In the genomic region with DNA sequence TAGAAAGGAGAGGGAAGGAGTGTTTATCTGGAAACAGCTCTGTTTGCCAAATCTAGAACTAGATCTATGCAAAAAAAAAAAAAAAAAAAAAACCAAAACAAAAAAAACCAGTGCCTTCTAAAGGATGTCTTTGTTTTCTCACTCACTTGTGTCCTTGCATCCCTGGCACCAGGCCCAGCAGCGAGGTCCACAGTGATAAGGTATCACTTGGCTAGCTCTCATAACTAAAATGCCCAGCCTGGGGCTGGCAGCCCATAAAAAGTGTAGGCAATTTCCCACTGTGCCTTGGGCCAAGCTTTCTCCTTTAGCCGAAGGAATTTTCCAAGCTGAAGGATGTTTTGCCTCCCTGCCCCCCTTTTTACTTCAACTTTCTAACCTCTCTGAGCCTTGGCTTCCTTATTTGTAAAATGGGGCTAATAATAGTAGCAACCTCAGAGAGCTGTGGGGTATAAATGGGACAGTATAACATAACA, we compare ENCODE assay signal across 11 cellular contexts. TPM values are rescaled to one million over a fixed set of nuclear protein-coding genes. Genes with fewer than 3 reads are reported as not detected.
DNase-seq lines count a peak whose midpoint lies in the region; ATAC-seq, FAIRE-seq and TF ChIP-seq lines count a peak whose summit lies in the region.
"Had no signal": no experiment of that assay in that cellular context is flagged by ENCODE, and none has a peak within 500 bp of the region (broad histone marks: within the 10 kb centered on the region; RNA-seq: fewer than 3 reads in every experiment).

No MANE protein-coding gene starts in this region.

- SMC1A ChIA-PET in GM12878 (lab: Charles Lee; ENCODE audit: uncharacterized antibody, unreplicated experiment), result interaction anchor here (0.8 to 1.0 kb wide), 4 partner anchors 9 to 38 kb away, joined by 3 to 4 read pairs (median 3); no protein-coding TSS in a partner anchor

- no peaks in the 10 kb centered on the region for H3K79me2 ChIP-seq in GM12878 (ENCODE audit: control insufficient read depth, insufficient read depth, low read length)

- RAD21 ChIA-PET in GM12878 (lab: Charles Lee; ENCODE audit: unreplicated experiment), result interaction anchor here (0.7 to 1.0 kb wide), 3 partner anchors 9 to 81 kb away, joined by 3 read pairs; no protein-coding TSS in a partner anchor

- BruUV-seq in GM12878 (replicated peaks; lab: Mats Ljungman, UMichigan), result no TSS peak

- 0 out of 2 replicates have a peak overlapping the region, but pooled peaks have one; percentile 12 for H3K4me2 ChIP-seq in GM12878 (ENCODE audit: control insufficient read depth, insufficient read depth)

- H3K4me3 ChIP-seq in GM12878 (no peak overlapping the region), tibial artery (no peak overlapping the region)

- CTCF ChIA-PET in GM12878 (lab: Yijun Ruan, JAX), result interaction anchor here (0.7 to 1.4 kb wide), 4 partner anchors 10 to 174 kb away, joined by 3 to 5 read pairs (median 4); no protein-coding TSS in a partner anchor

- POLR2A ChIA-PET in GM12878 (lab: Charles Lee), result interaction anchor here (0.8 to 1.5 kb wide), 4 partner anchors 10 to 75 kb away, joined by 3 to 4 read pairs (median 3); no protein-coding TSS in a partner anchor

- TF ChIP-seq CTCF in GM12878 (IDR thresholded peaks at IDR 0.05 in 2 of 3, conservative IDR thresholded peaks at IDR 0.05 in 1 of 3; ENCODE audit: control insufficient read depth in 2 of 3, extremely low read depth in 1 of 3, insufficient read depth in 1 of 3, low read depth in 3 of 3, low read length in 3 of 3), result no peak
- TF ChIP-seq CTCF in tibial artery (IDR thresholded peaks at IDR 0.05), result no peak

- in situ Hi-C loops in GM12878 (cut with MboI), result no loop called here

- DNase-seq in NCI-H1105 (lab: John Stamatoyannopoulos, UW), result peak; percentile 62
- DNase-seq in GM12878 (ENCODE audit: low read depth, low spot score), result no peak
- peak; percentile 76 for DNase-seq in left lobe of liver (ENCODE audit: low spot score)
- peak; percentile 70 to 85 for DNase-seq in tibial artery
- DNase-seq in LoVo (ENCODE audit: low spot score), result no peak
- DNase-seq: cortex of kidney, NCI-H526 treated with DMSO at 0.1 percent for 48 hours had no signal

- intact Hi-C loops in GM12878 (cut with micrococcal nuclease; ENCODE audit: unreplicated experiment) (no loop called here), tibial artery (cut with DNase I; ENCODE audit: low total_unique reads) (no loop called here)

- WGBS in GM12878 (ENCODE audit: insufficient coverage, insufficient replicate concordance, low lambda C conversion rate, missing lambda C conversion rate), result 70% methylated on average over 2 of the region's 2 CpGs

- H3K4me1 ChIP-seq in GM12878 (ENCODE audit: control insufficient read depth, insufficient read depth, low read length), result no peaks in the 10 kb centered on the region; the same call in 1 of the 2 replicates
- H3K4me1 ChIP-seq in tibial artery, result peaks cover 0 to 95% (median 44%) of the 10 kb centered on the region in 4 donors

- H3K9me3 ChIP-seq in GM12878 (replicated peaks; ENCODE audit: control insufficient read depth, insufficient read depth, low read length) (no peaks in the 10 kb centered on the region), tibial artery (no peaks in the 10 kb centered on the region)

- H3K36me3 ChIP-seq in GM12878 (ENCODE audit: control insufficient read depth in 2 of 2, insufficient read depth in 2 of 2, low read length in 1 of 2), result no peaks in the 10 kb centered on the region
- H3K36me3 ChIP-seq in tibial artery, result no peaks in the 10 kb centered on the region

- H2AFZ ChIP-seq in GM12878 (ENCODE audit: control insufficient read depth, low read depth, low read length), result no peak overlapping the region

- no peak overlapping the region for H3K9ac ChIP-seq in GM12878 (ENCODE audit: control insufficient read depth, insufficient read depth, low read length)

- H3K27ac ChIP-seq in GM12878 (ENCODE audit: control insufficient read depth, insufficient read depth) (no peak overlapping the region), tibial artery (peak overlapping the region; percentile 85 to 89)

- H3K27me3 ChIP-seq in GM12878 (replicated peaks in 1 of 2; ENCODE audit: control insufficient read depth in 2 of 2, insufficient read depth in 2 of 2, low read length in 1 of 2), result no peaks in the 10 kb centered on the region; a peak in 1 of 4 replicates
- no peaks in the 10 kb centered on the region for H3K27me3 ChIP-seq in tibial artery

- no peak for ATAC-seq in GM12878
- ATAC-seq in left lobe of liver, result peak; percentile 75
- no peak for ATAC-seq in GM19023 (IDR thresholded peaks at IDR 0.05; ENCODE audit: unreplicated experiment)
- no peak for ATAC-seq in HG02798 (IDR thresholded peaks at IDR 0.05; ENCODE audit: poor library complexity, unreplicated experiment)
- ATAC-seq: activated T-helper 17 cell treated with anti-CD3 and anti-CD28 coated beads, Interleukin-2, amount 50 U/mL, for 72 hours had no signal

- TF ChIP-seq EP300 in GM12878 (IDR thresholded peaks at IDR 0.05; ENCODE audit: borderline replicate concordance in 1 of 2, control insufficient read depth in 1 of 2, low read depth in 2 of 2, low read length in 2 of 2), result no peak

- no peak for FAIRE-seq in GM12878 (lab: Jason Lieb, UNC)
- FAIRE-seq: G401.6 had no signal

- H4K20me1 ChIP-seq in GM12878 (ENCODE audit: control insufficient read depth, insufficient read depth), result no peaks in the 10 kb centered on the region

- no peak for TF ChIP-seq POLR2A in GM12878 (IDR thresholded peaks at IDR 0.05; ENCODE audit: low read depth, low read length)

- TF ChIP-seq RAD21 in GM12878 (IDR thresholded peaks at IDR 0.05; ENCODE audit: insufficient read depth, low read depth, low read length), result no peak

TF ChIP-seq in GM12878, 131 proteins besides CTCF, POLR2A, EP300 and RAD21 (continues in another document):
- TF ChIP-seq SPI1 (IDR thresholded peaks at IDR 0.05; ENCODE audit: borderline replicate concordance, insufficient read depth, low read depth, low read length) (no peak), YY1 (IDR thresholded peaks at IDR 0.05; ENCODE audit: low read depth, low read length) (no peak), NFXL1 (IDR thresholded peaks at IDR 0.05; ENCODE audit: borderline replicate concordance) (no peak), MXI1 (IDR thresholded peaks at IDR 0.05; ENCODE audit: low read depth, low read length) (no peak), MYB (IDR thresholded peaks at IDR 0.05; ENCODE audit: borderline replicate concordance, low read depth, low read length) (no peak), NR2C2 (IDR thresholded peaks at IDR 0.05; ENCODE audit: borderline replicate concordance, control insufficient read depth, insufficient read length, low read depth) (no peak)
- TF ChIP-seq, protein P1, sequence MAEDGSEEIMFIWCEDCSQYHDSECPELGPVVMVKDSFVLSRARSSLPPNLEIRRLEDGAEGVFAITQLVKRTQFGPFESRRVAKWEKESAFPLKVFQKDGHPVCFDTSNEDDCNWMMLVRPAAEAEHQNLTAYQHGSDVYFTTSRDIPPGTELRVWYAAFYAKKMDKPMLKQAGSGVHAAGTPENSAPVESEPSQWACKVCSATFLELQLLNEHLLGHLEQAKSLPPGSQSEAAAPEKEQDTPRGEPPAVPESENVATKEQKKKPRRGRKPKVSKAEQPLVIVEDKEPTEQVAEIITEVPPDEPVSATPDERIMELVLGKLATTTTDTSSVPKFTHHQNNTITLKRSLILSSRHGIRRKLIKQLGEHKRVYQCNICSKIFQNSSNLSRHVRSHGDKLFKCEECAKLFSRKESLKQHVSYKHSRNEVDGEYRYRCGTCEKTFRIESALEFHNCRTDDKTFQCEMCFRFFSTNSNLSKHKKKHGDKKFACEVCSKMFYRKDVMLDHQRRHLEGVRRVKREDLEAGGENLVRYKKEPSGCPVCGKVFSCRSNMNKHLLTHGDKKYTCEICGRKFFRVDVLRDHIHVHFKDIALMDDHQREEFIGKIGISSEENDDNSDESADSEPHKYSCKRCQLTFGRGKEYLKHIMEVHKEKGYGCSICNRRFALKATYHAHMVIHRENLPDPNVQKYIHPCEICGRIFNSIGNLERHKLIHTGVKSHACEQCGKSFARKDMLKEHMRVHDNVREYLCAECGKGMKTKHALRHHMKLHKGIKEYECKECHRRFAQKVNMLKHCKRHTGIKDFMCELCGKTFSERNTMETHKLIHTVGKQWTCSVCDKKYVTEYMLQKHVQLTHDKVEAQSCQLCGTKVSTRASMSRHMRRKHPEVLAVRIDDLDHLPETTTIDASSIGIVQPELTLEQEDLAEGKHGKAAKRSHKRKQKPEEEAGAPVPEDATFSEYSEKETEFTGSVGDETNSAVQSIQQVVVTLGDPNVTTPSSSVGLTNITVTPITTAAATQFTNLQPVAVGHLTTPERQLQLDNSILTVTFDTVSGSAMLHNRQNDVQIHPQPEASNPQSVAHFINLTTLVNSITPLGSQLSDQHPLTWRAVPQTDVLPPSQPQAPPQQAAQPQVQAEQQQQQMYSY (CRISPR knock-in tag; IDR thresholded peaks at IDR 0.05), result no peak

RNA-seq across cellular contexts. Expression of a gene that starts 20.8 kb away (rescaled TPM):
- 309 and 360 TPM in 2 replicates for total RNA-seq in GM12878 (2013; cell fraction: nucleolus; rRNA removed)
- total RNA-seq in GM12878 (2014; rRNA removed), result 35.1 and 37.5 TPM in 2 replicates
- 29.8 and 30.7 TPM in 2 replicates for total RNA-seq in GM12878 (2014; rRNA removed; fragmentation: Illumina TruSeq; extraction: Trizol)
- total RNA-seq in GM12878 (2021), result 42.6 and 42.7 TPM in 2 replicates
- polyA plus RNA-seq in GM12878 (2011; ENCODE audit: low read depth), result 17.6 TPM
- polyA plus RNA-seq in GM12878 (2011; rRNA removed), result 67.9 and 138 TPM in 2 replicates
- polyA plus RNA-seq in GM12878 (2011; cell fraction: cytosol; rRNA removed), result 166 and 203 TPM in 2 replicates
- polyA plus RNA-seq in GM12878 (2011; cell fraction: nucleus; rRNA removed), result 232 and 245 TPM in 2 replicates
- polyA plus RNA-seq in GM12878 (2012), result 26.3 and 45.6 TPM in 2 replicates
- polyA plus RNA-seq in GM12878 (2014; fragmentation: Illumina TruSeq; extraction: Trizol), result 18.3 and 27.2 TPM in 2 replicates
- polyA plus RNA-seq in GM12878 (2014; fragmentation: Nextera tagmentation; extraction: Ambion mirVana), result 1 to 10 TPM; 2.9 to 3.6 TPM
- polyA plus RNA-seq in GM12878 (2014; rRNA removed), result 29.9 and 37.3 TPM in 2 replicates
- polyA plus RNA-seq in GM12878 (2016; fragmentation: Nextera tagmentation; extraction: Ambion mirVana), result 10 to 100 TPM; 26.2 to 27.8 TPM
- 178 and 276 TPM in 2 replicates for polyA minus RNA-seq in GM12878 (2011; rRNA and poly(A)+ RNA removed)
- 79.2 and 82.9 TPM in 2 replicates for polyA minus RNA-seq in GM12878 (2011; cell fraction: cytosol; rRNA and poly(A)+ RNA removed)
- 140 and 246 TPM in 2 replicates for polyA minus RNA-seq in GM12878 (2011; cell fraction: nucleus; rRNA and poly(A)+ RNA removed)
- total RNA-seq in left lobe of liver, result 19.5 TPM

Comparison
In these comparisons a context has a peak if more than half of its experiments do, and no peak if none do; other contexts are left out.
1. DNase-seq: peak in NCI-H1105 (single experiment), left lobe of liver (single experiment) and tibial artery (2 of 2); none in GM12878 (single experiment) and LoVo (single experiment).